In genomic region chr19:41883821-41884733, GRCh38 we compare ENCODE assay signal across 8 cellular contexts. TPM values are rescaled to one million over a fixed set of nuclear protein-coding genes. Genes with fewer than 3 reads are reported as not detected.
DNase-seq lines count a peak whose midpoint lies in the region; ATAC-seq and TF ChIP-seq lines count a peak whose summit lies in the region.

No MANE protein-coding gene starts in this region.

- peak overlapping the region; percentile 61 to 99 (median 90) for H3K4me3 ChIP-seq in dorsolateral prefrontal cortex
- peak overlapping the region; percentile 74 for H3K4me3 ChIP-seq in lower leg skin (ENCODE audit: low read depth, poor library complexity, severe bottlenecking)

- H3K27me3 ChIP-seq in dorsolateral prefrontal cortex: no peaks in the 10 kb centered on the region

- 1% methylated on average over 61 to 66 of the region's 66 CpGs for WGBS in lower leg skin, 2 donors

- intact Hi-C loops in dorsolateral prefrontal cortex (cut with DNase I) (loop anchor here (1.0 to 10.0 kb wide), 5 partner anchors 23 to 191 kb away; partner anchors contain the start of genes RABAC1 (in 2 of the 2), RPS19 (in 2 of the 2), GRIK5 (in 1 of the 2) and ZNF574 (in 1 of the 2)), lower leg skin (cut with DNase I; ENCODE audit: low total_unique reads) (no loop called here)

- ATAC-seq in GM19372 (IDR thresholded peaks at IDR 0.05; ENCODE audit: low read depth, unreplicated experiment): peak; percentile 81
- peak; percentile 68 for ATAC-seq in HG03521 (IDR thresholded peaks at IDR 0.05; ENCODE audit: unreplicated experiment)

- TF ChIP-seq CTCF in dorsolateral prefrontal cortex (IDR thresholded peaks at IDR 0.05 in 54 of 56, conservative IDR thresholded peaks at IDR 0.05 in 2 of 56; ENCODE audit: low read depth in 1 of 56, partially characterized antibody in 56 of 56) (peak in 54 of 56 donors; percentile 17 to 76 (median 54)), lower leg skin (IDR thresholded peaks at IDR 0.05) (no peak)

- DNase-seq in CD1c-positive myeloid dendritic cell (ENCODE audit: extremely low spot score) (peak; percentile 95), NCI-H748 (lab: John Stamatoyannopoulos, UW; ENCODE audit: unreplicated experiment) (peak; percentile 100), dorsolateral prefrontal cortex (peak; percentile 89 to 98 (median 96)), lower leg skin (ENCODE audit: low spot score in 2 of 2) (peak; percentile 91 to 98)
- peak; percentile 91 to 92 for DNase-seq in activated CD4-positive, alpha-beta T cell treated with anti-CD3 and anti-CD28 coated beads, Interleukin-2, amount 50 U/mL, for 48 hours
- peak; percentile 85 to 86 for DNase-seq in stimulated activated CD4-positive, alpha-beta T cell treated with anti-CD3 and anti-CD28 coated beads, Interleukin-4, amount 100 ng/mL, for 4 hours

- no peak for TF ChIP-seq POLR2A in lower leg skin (IDR thresholded peaks at IDR 0.05)

- H3K27ac ChIP-seq in dorsolateral prefrontal cortex: peak overlapping the region in 54 of 59 donors; percentile 3 to 91 (median 80)

RNA-seq across cellular contexts. Expression of gene ARHGEF1, which starts 1.1 kb away (rescaled TPM):
- 100 to 1,000 TPM in 10 of 120 experiments, 10 to 100 TPM in 110; 36.8 to 145 (median 73.8) TPM for total RNA-seq in dorsolateral prefrontal cortex
- 10 to 100 TPM; 56.9 to 94.3 (median 68.7) TPM for total RNA-seq in lower leg skin

RNA-seq across cellular contexts. Expression of gene CD79A, which starts 7.0 kb away (rescaled TPM):
- total RNA-seq in dorsolateral prefrontal cortex (under 1 TPM in 10 of 120 experiments, not detected in 110; 0.28 to 0.98 (median 0.50) TPM), lower leg skin (under 1 TPM in 1 of 4 donors, not detected in 3; 0.81 TPM)

RNA-seq across cellular contexts. Expression of gene RPS19, which starts 24.0 kb away (rescaled TPM):
- total RNA-seq in dorsolateral prefrontal cortex (100 to 1,000 TPM; 344 to 718 (median 462) TPM), lower leg skin (1,000 to 10,000 TPM; 1,327 to 3,048 (median 2,121) TPM)

RNA-seq across cellular contexts. Expression of gene DMRTC2, which starts 39.2 kb away (rescaled TPM):
- total RNA-seq in dorsolateral prefrontal cortex (not detected), lower leg skin (not detected)

RNA-seq across cellular contexts. Expression of gene LYPD4, which starts 39.6 kb away (rescaled TPM):
- total RNA-seq in dorsolateral prefrontal cortex (not detected), lower leg skin (not detected)

Comparison
In these comparisons a context has a peak if more than half of its experiments do, and no peak if none do; other contexts are left out.
1. Peak in every context shown above with its lines: DNase-seq, ATAC-seq, H3K4me3 ChIP-seq and H3K27ac ChIP-seq.
2. CTCF ChIP-seq: peak in dorsolateral prefrontal cortex (54 of 56); none in lower leg skin (0 of 3).